33 cellular contexts compared by ENCODE assay signal in genomic region chr5:151568036-151568435, GRCh38. TPM values are rescaled to one million over a fixed set of nuclear protein-coding genes. Genes with fewer than 3 reads are reported as not detected.
"Had no signal": no experiment of that assay in that cellular context is flagged by ENCODE, and none has a peak within 500 bp of the region (broad histone marks: within the 10 kb centered on the region; RNA-seq: fewer than 3 reads in every experiment).

No MANE protein-coding gene starts in this region.

- H3K9me3 ChIP-seq: heart right ventricle, left lung, lower lobe of right lung, neutrophil, right atrium auricular region, right lobe of liver, stomach, testis, thyroid gland, transverse colon, upper lobe of right lung had no signal

- H3K4me1 ChIP-seq: left lung, lower lobe of right lung, neural progenitor cell, right atrium auricular region, right lobe of liver, stomach, testis, transverse colon, upper lobe of right lung had no signal

- H3K9me3 Mint-ChIP-seq: naive B cell, natural killer cell had no signal

- ATAC-seq: heart right ventricle; left colon; left lung; lower lobe of right lung; natural killer cell; right lobe of liver; stimulated activated naive B cell treated with anti-CD40 and anti-IgM and Interleukin-4, amounts not matched to agents 10 μg/mL and 1 μg/mL and 100 μg/mL, for 72 hours; stimulated activated naive CD8-positive, alpha-beta T cell treated with anti-CD3 and anti-CD28 coated beads, Interleukin-15, Interleukin-2, amounts not matched to agents 100 U/mL and 50 U/mL, for 24 hours; upper lobe of right lung had no signal

- DNase-seq: heart right ventricle; kidney; left colon; left lung; lower lobe of right lung; mammary epithelial cell; mesenchymal stem cell; naive B cell; natural killer cell; nephron progenitor cell; occipital lobe; right lobe of liver; stimulated activated CD4-positive, alpha-beta T cell treated with anti-CD3 and anti-CD28 coated beads, Interleukin-12 subunit alpha, Interleukin-12 subunit beta, amount 100 ng/mL, for 4 hours; stimulated activated CD4-positive, alpha-beta T cell treated with anti-CD3 and anti-CD28 coated beads, Interleukin-15, amount 100 ng/mL, for 24 hours; stimulated activated CD4-positive, alpha-beta T cell treated with anti-CD3 and anti-CD28 coated beads, Interleukin-2, amount 100 ng/mL, for 24 hours; stimulated activated CD4-positive, alpha-beta T cell treated with anti-CD3 and anti-CD28 coated beads, Interleukin-4, amount 100 ng/mL, for 1 hour; stimulated activated naive B cell treated with anti-CD40 and anti-IgM and Interleukin-4, amounts not matched to agents 10 μg/mL and 1 μg/mL and 100 μg/mL, for 72 hours; stimulated activated naive CD8-positive, alpha-beta T cell treated with anti-CD3 and anti-CD28 coated beads, Interleukin-15, Interleukin-2, amounts not matched to agents 100 U/mL and 50 U/mL, for 24 hours; stomach; testis; thyroid gland; transverse colon; upper lobe of right lung had no signal

- H3K27me3 ChIP-seq: hepatocyte, left lung, neural progenitor cell, neutrophil, right atrium auricular region, right lobe of liver, stomach, testis, thyroid gland, transverse colon, upper lobe of right lung had no signal

- FAIRE-seq: kidney, urothelium cell line had no signal

- H3K4me2 ChIP-seq: hepatocyte, neural progenitor cell had no signal

- H2AFZ ChIP-seq: hepatocyte, neural progenitor cell, parathyroid adenoma had no signal

- H3K79me2 ChIP-seq: hepatocyte had no signal

- H3K27ac Mint-ChIP-seq: mesothelial cell of epicardium, natural killer cell, nephron progenitor cell, neural progenitor cell had no signal

- H3K27ac ChIP-seq: heart right ventricle, hepatocyte, left lung, lower lobe of right lung, neural progenitor cell, neutrophil, parathyroid adenoma, right atrium auricular region, right lobe of liver, stomach, testis, transverse colon, upper lobe of right lung had no signal

- H3K36me3 Mint-ChIP-seq: naive B cell, natural killer cell, neural progenitor cell had no signal

- H3K4me1 Mint-ChIP-seq: natural killer cell, neural progenitor cell had no signal

- H3K9ac ChIP-seq: neural progenitor cell, parathyroid adenoma had no signal

- H3K4me3 ChIP-seq: heart right ventricle, hepatocyte, left lung, lower lobe of right lung, neural progenitor cell, right atrium auricular region, right lobe of liver, skin epidermis, stomach, testis, thyroid gland, transverse colon, upper lobe of right lung had no signal

- H3K36me3 ChIP-seq: heart right ventricle, left lung, lower lobe of right lung, neural progenitor cell, neutrophil, right atrium auricular region, right lobe of liver, stomach, thyroid gland, transverse colon, upper lobe of right lung had no signal

- H3K4me3 Mint-ChIP-seq: mesothelial cell of epicardium; natural killer cell; nephron progenitor cell; neural progenitor cell; stimulated activated naive B cell treated with anti-CD40 and anti-IgM and Interleukin-4, amounts not matched to agents 10 μg/mL and 1 μg/mL and 100 μg/mL, for 72 hours had no signal

RNA-seq across cellular contexts. Expression of gene FAT2, which starts 23.1 kb away (rescaled TPM):
- total RNA-seq: left colon, mononuclear cell, natural killer cell, posterior vena cava, right atrium auricular region, right lobe of liver, transverse colon had no signal
